In genomic region chr22:36741204-36741793, GRCh38 we compare ENCODE assay signal across 13 cellular contexts. TPM values are rescaled to one million over a fixed set of nuclear protein-coding genes. Genes with fewer than 3 reads are reported as not detected.
DNase-seq lines count a peak whose midpoint lies in the region; ATAC-seq, FAIRE-seq and TF ChIP-seq lines count a peak whose summit lies in the region.
"Had no signal": no experiment of that assay in that cellular context is flagged by ENCODE, and none has a peak within 500 bp of the region (broad histone marks: within the 10 kb centered on the region; RNA-seq: fewer than 3 reads in every experiment).

No MANE protein-coding gene starts in this region.

- H3K27ac ChIP-seq in A549 = no peak overlapping the region
- H3K27ac ChIP-seq in thyroid gland = no peak overlapping the region
- H3K27ac ChIP-seq: adrenal gland had no signal

- H3K27me3 ChIP-seq in NT2/D1 (ENCODE audit: insufficient read depth, insufficient read length) (no peaks in the 10 kb centered on the region), thyroid gland (no peaks in the 10 kb centered on the region)

- CTCF ChIA-PET in A549 (lab: Yijun Ruan, JAX) = interaction anchor here (4.3 kb wide), 1 partner anchor 16 kb away, joined by 20 read pairs; no protein-coding TSS in a partner anchor

- DNase-seq in A549 (ENCODE audit: low read depth in 1 of 2, low spot score in 1 of 2) (peak; percentile 20 to 36), GM13977 (ENCODE audit: low spot score) (peak; percentile 44), NT2/D1 (ENCODE audit: low read depth, low spot score) (peak; percentile 5), fibroblast of the aortic adventitia (ENCODE audit: low read depth) (peak; percentile 10), retina (no peak), kidney tubule cell (ENCODE audit: low spot score) (no peak), mucosa of descending colon (no peak), thyroid gland (no peak)
- DNase-seq: CD4-positive, CD25-positive, alpha-beta regulatory T cell; kidney; NCI-H1417 had no signal

- no peaks in the 10 kb centered on the region for H3K4me1 ChIP-seq in A549
- H3K4me1 ChIP-seq in NT2/D1 (ENCODE audit: insufficient read depth, insufficient read length) = no peaks in the 10 kb centered on the region
- no peaks in the 10 kb centered on the region for H3K4me1 ChIP-seq in mucosa of descending colon (ENCODE audit: low read depth)
- no peaks in the 10 kb centered on the region for H3K4me1 ChIP-seq in thyroid gland
- H3K4me1 ChIP-seq: adrenal gland had no signal

- H3K4me2 ChIP-seq in A549 = no peak overlapping the region

- TF ChIP-seq CTCF in A549 (IDR thresholded peaks at IDR 0.05) = no peak
- no peak for TF ChIP-seq CTCF in GM13977 (IDR thresholded peaks at IDR 0.05; ENCODE audit: extremely low read depth, insufficient read depth, missing control alignments)
- no peak for TF ChIP-seq CTCF in fibroblast of the aortic adventitia (IDR thresholded peaks at IDR 0.05; ENCODE audit: insufficient read depth, low read length)
- TF ChIP-seq CTCF in mucosa of descending colon (IDR thresholded peaks at IDR 0.05) = no peak
- no peak for TF ChIP-seq CTCF in thyroid gland (IDR thresholded peaks at IDR 0.05)

- ATAC-seq in A549 (peak in 1 of 2 experiments; percentile 72; a peak in 3 of 6 replicates), mucosa of descending colon (no peak)
- ATAC-seq: Right ventricle myocardium inferior had no signal

- no peak for TF ChIP-seq EP300 in A549 (IDR thresholded peaks at IDR 0.05)

- no peaks in the 10 kb centered on the region for H3K9me3 ChIP-seq in A549
- H3K9me3 ChIP-seq in NT2/D1 (ENCODE audit: insufficient read depth, low read length) = no peaks in the 10 kb centered on the region
- no peaks in the 10 kb centered on the region for H3K9me3 ChIP-seq in mucosa of descending colon
- no peaks in the 10 kb centered on the region for H3K9me3 ChIP-seq in thyroid gland
- H3K9me3 ChIP-seq: adrenal gland had no signal

- intact Hi-C loops in mucosa of descending colon (cut with DNase I, micrococcal nuclease) = no loop called here
- intact Hi-C loops in thyroid gland (cut with DNase I) = no loop called here

- in situ Hi-C loops in GM13977 (cut with MboI; ENCODE audit: low pct_unique_long_range_greater_than_20kb, low sequenced_read_pairs, unreplicated experiment) = no loop called here

- no peak overlapping the region for H3K9ac ChIP-seq in NT2/D1 (ENCODE audit: insufficient read length, low read depth)

- no peak for TF ChIP-seq RAD21 in A549 (conservative IDR thresholded peaks at IDR 0.05 in 1 of 2, IDR thresholded peaks at IDR 0.05 in 1 of 2)

- POLR2A ChIA-PET in A549 (lab: Yijun Ruan, JAX) = no interaction called here

- WGBS in A549 (ENCODE audit: missing lambda C conversion rate) = 70% methylated on average over 8 of the region's 8 CpGs
- 78 to 79% methylated on average over 8 of the region's 8 CpGs for WGBS in thyroid gland, 2 donors

- H3K36me3 ChIP-seq in NT2/D1 (ENCODE audit: insufficient read depth, insufficient read length, low read length) = no peaks in the 10 kb centered on the region
- no peaks in the 10 kb centered on the region for H3K36me3 ChIP-seq in mucosa of descending colon (ENCODE audit: low read depth)
- H3K36me3 ChIP-seq in thyroid gland = no peaks in the 10 kb centered on the region
- H3K36me3 ChIP-seq: adrenal gland had no signal

- TF ChIP-seq POLR2A in A549 (IDR thresholded peaks at IDR 0.05; ENCODE audit: low read length) = no peak
- no peak for TF ChIP-seq POLR2A in thyroid gland (IDR thresholded peaks at IDR 0.05)

- H3K4me3 ChIP-seq in A549 (no peak overlapping the region), NT2/D1 (ENCODE audit: insufficient read length, low read depth) (no peak overlapping the region), fibroblast of the aortic adventitia (ENCODE audit: low read depth, low read length) (no peak overlapping the region), mucosa of descending colon (no peak overlapping the region), thyroid gland (replicated peaks in 1 of 3) (no peak overlapping the region)
- H3K4me3 ChIP-seq: adrenal gland had no signal

- FAIRE-seq in A549 (lab: Jason Lieb, UNC) = no peak
- FAIRE-seq: kidney had no signal

TF ChIP-seq in A549, 52 proteins besides CTCF, POLR2A, EP300 and RAD21:
- TF ChIP-seq HMGXB4 (CRISPR knock-in tag; IDR thresholded peaks at IDR 0.05; ENCODE audit: borderline replicate concordance) (no peak), USF2 (IDR thresholded peaks at IDR 0.05) (peak; percentile 73)

RNA-seq across cellular contexts. Expression of gene IFT27, which starts 34.6 kb away (rescaled TPM):
- polyA plus RNA-seq in A549 (2011; rRNA removed) (24.6 and 26.4 TPM in 2 replicates), A549 (2017; fragmentation: RNase III; extraction: RNeasy Plus Mini Kit Qiagen cat#74134 plus additional on column Dnase treatment) (17.5 to 17.6 TPM (median 17.5 TPM) in 3 replicates)
- 21.7 and 24.8 TPM in 2 replicates for polyA plus RNA-seq in A549 (2012; cell fraction: cytosol; rRNA removed)
- 25.5 and 33.5 TPM in 2 replicates for polyA plus RNA-seq in A549 (2012; cell fraction: nucleus; rRNA removed)
- polyA minus RNA-seq in A549 (2011; rRNA and poly(A)+ RNA removed) = 11.0 and 15.1 TPM in 2 replicates
- total RNA-seq in fibroblast of the aortic adventitia (ENCODE audit: low replicate concordance) (17.6 and 29.1 TPM in 2 replicates), mucosa of descending colon (10 to 100 TPM; 29.0 to 37.2 (median 29.7) TPM), thyroid gland (10 to 100 TPM; 25.1 to 39.2 (median 36.3) TPM)

RNA-seq across cellular contexts. Expression of gene CACNG2, which starts 37.7 kb away (rescaled TPM):
- polyA plus RNA-seq in A549 (2011; rRNA removed) (not detected in 2 replicates), A549 (2017; fragmentation: RNase III; extraction: RNeasy Plus Mini Kit Qiagen cat#74134 plus additional on column Dnase treatment) (not detected in 3 replicates)
- polyA plus RNA-seq in A549 (2012; cell fraction: cytosol; rRNA removed) = not detected in 2 replicates
- not detected in 2 replicates for polyA plus RNA-seq in A549 (2012; cell fraction: nucleus; rRNA removed)
- 0.34 TPM in 1 of 2 replicates, not detected in the other for polyA minus RNA-seq in A549 (2011; rRNA and poly(A)+ RNA removed)
- total RNA-seq in fibroblast of the aortic adventitia (ENCODE audit: low replicate concordance) (not detected in 2 replicates), mucosa of descending colon (not detected), thyroid gland (not detected)
- total RNA-seq: CD4-positive, CD25-positive, alpha-beta regulatory T cell; kidney; Right ventricle myocardium inferior had no signal
- polyA plus RNA-seq: CD4-positive, CD25-positive, alpha-beta regulatory T cell had no signal

Comparison
In these comparisons a context has a peak if more than half of its experiments do, and no peak if none do; other contexts are left out.
1. DNase-seq: peak in A549 (2 of 2), GM13977 (single experiment), NT2/D1 (single experiment) and fibroblast of the aortic adventitia (single experiment); none in retina (single experiment), kidney tubule cell (single experiment), mucosa of descending colon (0 of 3) and thyroid gland (0 of 2).